ENCODE assay signal across 16 cellular contexts in genomic region chr16:86585821-86586611, GRCh38. TPM values are rescaled to one million over a fixed set of nuclear protein-coding genes. Genes with fewer than 3 reads are reported as not detected.
DNase-seq lines count a peak whose midpoint lies in the region; ATAC-seq and TF ChIP-seq lines count a peak whose summit lies in the region.
"Had no signal": no experiment of that assay in that cellular context is flagged by ENCODE, and none has a peak within 500 bp of the region (broad histone marks: within the 10 kb centered on the region; RNA-seq: fewer than 3 reads in every experiment).

No MANE protein-coding gene starts in this region.

- no peaks in the 10 kb centered on the region for H3K4me1 Mint-ChIP-seq in activated naive CD8-positive, alpha-beta T cell treated with anti-CD3 and anti-CD28 coated beads, Interleukin-2, amount 50 U/mL, for 24 hours
- H3K4me1 Mint-ChIP-seq in activated T-cell treated with anti-CD3 and anti-CD28 coated beads, Interleukin-2, amount 50 U/mL, for 4 hours (ENCODE audit: low read depth): no peaks in the 10 kb centered on the region
- no peaks in the 10 kb centered on the region for H3K4me1 Mint-ChIP-seq in activated T-helper 17 cell treated with anti-CD3 and anti-CD28 coated beads, Interleukin-2, amount 50 U/mL, for 72 hours

- H3K4me1 ChIP-seq in transverse colon: no peaks in the 10 kb centered on the region

- H3K4me3 Mint-ChIP-seq in activated naive CD8-positive, alpha-beta T cell treated with anti-CD3 and anti-CD28 coated beads, Interleukin-2, amount 50 U/mL, for 24 hours: no peak overlapping the region
- no peak overlapping the region for H3K4me3 Mint-ChIP-seq in activated T-cell treated with anti-CD3 and anti-CD28 coated beads, Interleukin-2, amount 50 U/mL, for 4 hours
- H3K4me3 Mint-ChIP-seq in activated T-helper 17 cell treated with anti-CD3 and anti-CD28 coated beads, Interleukin-2, amount 50 U/mL, for 72 hours: no peak overlapping the region
- H3K4me3 Mint-ChIP-seq: activated T-helper 1 cell treated with anti-CD3 and anti-CD28 coated beads, Interleukin-12 subunit alpha, Interleukin-12 subunit beta, Interleukin-2, Interleukin-4 antibody, amounts not matched to agents 30 ng/mL and 10 ng/mL and 1 ng/mL, durations not matched to agents 14 hours and 24 hours and 36 hours had no signal

- no peaks in the 10 kb centered on the region for H3K9me3 ChIP-seq in transverse colon

- TF ChIP-seq POLR2A in transverse colon (IDR thresholded peaks at IDR 0.05): no peak

- WGBS in transverse colon (ENCODE audit: low coverage in 1 of 2), 2 donors: 67 to 69% methylated on average over 7 to 10 of the region's 10 CpGs

- no peak for TF ChIP-seq CTCF in brain microvascular endothelial cell (IDR thresholded peaks at IDR 0.05; ENCODE audit: low read depth, low read length, missing control alignments)
- TF ChIP-seq CTCF in transverse colon (IDR thresholded peaks at IDR 0.05): no peak

- H3K36me3 ChIP-seq in brain microvascular endothelial cell (replicated peaks): peaks cover 3% of the 10 kb centered on the region
- no peaks in the 10 kb centered on the region for H3K36me3 ChIP-seq in transverse colon

- H3K27ac ChIP-seq in brain microvascular endothelial cell (peak overlapping the region; percentile 95), transverse colon (peak overlapping the region; percentile 13 to 44 (median 38))

- H3K4me3 ChIP-seq in brain microvascular endothelial cell (ENCODE audit: low read depth, low read length): no peak overlapping the region
- H3K4me3 ChIP-seq in transverse colon: no peak overlapping the region

- intact Hi-C loops in transverse colon (cut with DNase I; ENCODE audit: low total_unique reads): no loop called here

- H3K27ac Mint-ChIP-seq in activated naive CD8-positive, alpha-beta T cell treated with anti-CD3 and anti-CD28 coated beads, Interleukin-2, amount 50 U/mL, for 24 hours: no peak overlapping the region
- H3K27ac Mint-ChIP-seq in activated T-helper 17 cell treated with anti-CD3 and anti-CD28 coated beads, Interleukin-2, amount 50 U/mL, for 72 hours: no peak overlapping the region
- H3K27ac Mint-ChIP-seq: activated T-helper 1 cell treated with anti-CD3 and anti-CD28 coated beads, Interleukin-12 subunit alpha, Interleukin-12 subunit beta, Interleukin-2, Interleukin-4 antibody, amounts not matched to agents 30 ng/mL and 10 ng/mL and 1 ng/mL, durations not matched to agents 14 hours and 24 hours and 36 hours had no signal

- in situ Hi-C loops in brain microvascular endothelial cell (cut with HindIII; ENCODE audit: low pct_ligation_motif_present, low sequenced_read_pairs): loop anchor here (25.0 kb wide), 1 partner anchor 176 kb away; no protein-coding TSS in a partner anchor
- in situ Hi-C loops in transverse colon (cut with MboI; ENCODE audit: low pct_ligation_motif_present in 1 of 4, low pct_unique_long_range_greater_than_20kb in 1 of 4, low sequenced_read_pairs in 3 of 4): no loop called here

- no peak for TF ChIP-seq EP300 in transverse colon (IDR thresholded peaks at IDR 0.05; ENCODE audit: low read depth)

- H3K9me3 Mint-ChIP-seq in activated naive CD8-positive, alpha-beta T cell treated with anti-CD3 and anti-CD28 coated beads, Interleukin-2, amount 50 U/mL, for 24 hours: no peaks in the 10 kb centered on the region
- H3K9me3 Mint-ChIP-seq in activated T-cell treated with anti-CD3 and anti-CD28 coated beads, Interleukin-2, amount 50 U/mL, for 4 hours: no peaks in the 10 kb centered on the region
- H3K9me3 Mint-ChIP-seq in activated T-helper 17 cell treated with anti-CD3 and anti-CD28 coated beads, Interleukin-2, amount 50 U/mL, for 72 hours: no peaks in the 10 kb centered on the region
- H3K9me3 Mint-ChIP-seq: activated T-helper 1 cell treated with anti-CD3 and anti-CD28 coated beads, Interleukin-12 subunit alpha, Interleukin-12 subunit beta, Interleukin-2, Interleukin-4 antibody, amounts not matched to agents 30 ng/mL and 10 ng/mL and 1 ng/mL, durations not matched to agents 14 hours and 24 hours and 36 hours had no signal

- ATAC-seq in activated naive CD8-positive, alpha-beta T cell treated with anti-CD3 and anti-CD28 coated beads, Interleukin-2, amount 50 U/mL, for 24 hours: no peak
- ATAC-seq in activated T-cell treated with anti-CD3 and anti-CD28 coated beads, Interleukin-2, amount 50 U/mL, for 4 hours: no peak
- no peak for ATAC-seq in activated T-helper 17 cell treated with anti-CD3 and anti-CD28 coated beads, Interleukin-2, amount 50 U/mL, for 72 hours (replicated peaks)

- H3K36me3 Mint-ChIP-seq in activated naive CD8-positive, alpha-beta T cell treated with anti-CD3 and anti-CD28 coated beads, Interleukin-2, amount 50 U/mL, for 24 hours (ENCODE audit: low read depth): no peaks in the 10 kb centered on the region
- H3K36me3 Mint-ChIP-seq in activated T-cell treated with anti-CD3 and anti-CD28 coated beads, Interleukin-2, amount 50 U/mL, for 4 hours (ENCODE audit: insufficient read depth): no peaks in the 10 kb centered on the region
- H3K36me3 Mint-ChIP-seq in activated T-helper 17 cell treated with anti-CD3 and anti-CD28 coated beads, Interleukin-2, amount 50 U/mL, for 72 hours (ENCODE audit: low read depth): no peaks in the 10 kb centered on the region

- no peaks in the 10 kb centered on the region for H3K27me3 ChIP-seq in brain microvascular endothelial cell (replicated peaks)
- H3K27me3 ChIP-seq in transverse colon: peaks cover 28% of the 10 kb centered on the region

- peaks cover 19% of the 10 kb centered on the region for H3K27me3 Mint-ChIP-seq in activated naive CD8-positive, alpha-beta T cell treated with anti-CD3 and anti-CD28 coated beads, Interleukin-2, amount 50 U/mL, for 24 hours
- peaks cover 23% of the 10 kb centered on the region for H3K27me3 Mint-ChIP-seq in activated T-cell treated with anti-CD3 and anti-CD28 coated beads, Interleukin-2, amount 50 U/mL, for 4 hours (ENCODE audit: low read depth)
- H3K27me3 Mint-ChIP-seq in activated T-helper 17 cell treated with anti-CD3 and anti-CD28 coated beads, Interleukin-2, amount 50 U/mL, for 72 hours: peaks cover 21% of the 10 kb centered on the region

- DNase-seq in HT1080 (ENCODE audit: low read depth) (peak; percentile 47), brain microvascular endothelial cell (no peak), iris pigment epithelial cell (ENCODE audit: low read depth) (peak; percentile 58), transverse colon (no peak), COLO829 (ENCODE audit: low spot score) (no peak)
- no peak for DNase-seq in activated naive CD8-positive, alpha-beta T cell treated with anti-CD3 and anti-CD28 coated beads, Interleukin-2, amount 50 U/mL, for 24 hours
- no peak for DNase-seq in activated T-cell treated with anti-CD3 and anti-CD28 coated beads, Interleukin-2, amount 50 U/mL, for 4 hours
- DNase-seq: activated CD4-positive, CD25-positive, alpha-beta regulatory T cell treated with anti-CD3 and anti-CD28 coated beads, Interleukin-2, amount 50 U/mL, for 72 hours; cortex of kidney; DMS53; hippocampal formation; NCI-H1048; NCI-H510A treated with DMSO at 0.1 percent for 48 hours; SIG-M5 had no signal

RNA-seq across cellular contexts. Expression of gene FOXL1, which starts 7.7 kb away (rescaled TPM):
- total RNA-seq in HT1080 (2014; rRNA removed; shearing (Covaris generic)): 0.51 and 0.80 TPM in 2 replicates
- 0.78 and 1.3 TPM in 2 replicates for polyA plus RNA-seq in HT1080 (2015; cell fraction: cytosol; rRNA removed)
- 1.9 and 2.8 TPM in 2 replicates for polyA plus RNA-seq in HT1080 (2015; cell fraction: nucleus; rRNA removed)
- 1 to 10 TPM in 3 of 4 donors, under 1 TPM in 1; 0.75 to 2.1 (median 1.3) TPM for total RNA-seq in transverse colon
- total RNA-seq in activated T-cell treated with anti-CD3 and anti-CD28 coated beads, Interleukin-2, amount 50 U/mL, for 4 hours: not detected
- not detected for total RNA-seq in activated T-helper 17 cell treated with anti-CD3 and anti-CD28 coated beads, Interleukin-2, amount 50 U/mL, for 72 hours
- total RNA-seq: activated T-helper 1 cell treated with anti-CD3 and anti-CD28 coated beads, Interleukin-12 subunit alpha, Interleukin-12 subunit beta, Interleukin-2, Interleukin-4 antibody, amounts not matched to agents 30 ng/mL and 10 ng/mL and 1 ng/mL, durations not matched to agents 14 hours and 24 hours and 36 hours had no signal

RNA-seq across cellular contexts. Expression of gene FOXC2, which starts 19.4 kb away (rescaled TPM):
- total RNA-seq in HT1080 (2014; rRNA removed; shearing (Covaris generic)): 1.1 and 1.5 TPM in 2 replicates
- polyA plus RNA-seq in HT1080 (2015; cell fraction: cytosol; rRNA removed): 21.6 and 22.0 TPM in 2 replicates
- 15.3 and 19.7 TPM in 2 replicates for polyA plus RNA-seq in HT1080 (2015; cell fraction: nucleus; rRNA removed)
- under 1 TPM in 1 of 4 donors, not detected in 3; 0.27 TPM for total RNA-seq in transverse colon
- not detected for total RNA-seq in activated T-cell treated with anti-CD3 and anti-CD28 coated beads, Interleukin-2, amount 50 U/mL, for 4 hours
- not detected for total RNA-seq in activated T-helper 17 cell treated with anti-CD3 and anti-CD28 coated beads, Interleukin-2, amount 50 U/mL, for 72 hours
- total RNA-seq: activated T-helper 1 cell treated with anti-CD3 and anti-CD28 coated beads, Interleukin-12 subunit alpha, Interleukin-12 subunit beta, Interleukin-2, Interleukin-4 antibody, amounts not matched to agents 30 ng/mL and 10 ng/mL and 1 ng/mL, durations not matched to agents 14 hours and 24 hours and 36 hours had no signal

RNA-seq across cellular contexts. Expression of gene MTHFSD, which starts 31.0 kb away (rescaled TPM):
- 9.8 and 10.4 TPM in 2 replicates for total RNA-seq in HT1080 (2014; rRNA removed; shearing (Covaris generic))
- 10.0 and 11.0 TPM in 2 replicates for polyA plus RNA-seq in HT1080 (2015; cell fraction: cytosol; rRNA removed)
- 46.8 and 51.0 TPM in 2 replicates for polyA plus RNA-seq in HT1080 (2015; cell fraction: nucleus; rRNA removed)
- total RNA-seq in transverse colon: 10 to 100 TPM; 25.4 to 51.1 (median 30.0) TPM
- 10 to 100 TPM; 18.9 to 21.2 (median 20.1) TPM for total RNA-seq in activated T-cell treated with anti-CD3 and anti-CD28 coated beads, Interleukin-2, amount 50 U/mL, for 4 hours
- total RNA-seq in activated T-helper 17 cell treated with anti-CD3 and anti-CD28 coated beads, Interleukin-2, amount 50 U/mL, for 72 hours: 10 to 100 TPM; 17.1 to 19.3 TPM

Comparison
In these comparisons a context has a peak if more than half of its experiments do, and no peak if none do; other contexts are left out.
1. DNase-seq: peak in HT1080 (single experiment) and iris pigment epithelial cell (single experiment); none in brain microvascular endothelial cell (single experiment), transverse colon (single experiment), COLO829 (single experiment), activated naive CD8-positive, alpha-beta T cell treated with anti-CD3 and anti-CD28 coated beads, Interleukin-2, amount 50 U/mL, for 24 hours (single experiment) and activated T-cell treated with anti-CD3 and anti-CD28 coated beads, Interleukin-2, amount 50 U/mL, for 4 hours (single experiment).